Comparison of ENCODE assay signal across 28 cellular contexts in the genomic region with DNA sequence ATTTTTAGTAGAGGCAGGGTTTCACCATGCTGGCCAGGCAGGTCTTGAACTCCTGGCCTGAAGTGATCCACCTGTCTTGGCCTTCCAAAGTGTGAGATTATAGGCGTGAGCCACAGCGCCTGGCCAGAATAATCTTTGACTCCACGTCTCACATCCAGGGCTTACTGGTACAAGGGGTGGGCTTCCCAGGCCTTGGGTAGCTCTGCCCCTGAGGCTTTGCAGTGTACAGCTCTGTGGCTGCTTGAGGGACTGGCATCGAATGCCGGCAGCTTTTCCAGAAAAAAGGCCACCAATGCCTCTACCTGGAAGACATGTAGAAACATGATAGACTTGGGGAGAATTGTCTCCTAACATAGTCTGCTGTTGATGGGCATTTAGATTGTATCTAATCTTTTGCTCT.
"Had no signal": no experiment of that assay in that cellular context is flagged by ENCODE, and none has a peak within 500 bp of the region (broad histone marks: within the 10 kb centered on the region; RNA-seq: fewer than 3 reads in every experiment).

No MANE protein-coding gene starts in this region.

- H3K9me3 ChIP-seq: adrenal gland, body of pancreas, esophagus muscularis mucosa, gastroesophageal sphincter had no signal

- H3K4me1 Mint-ChIP-seq: activated naive CD8-positive, alpha-beta T cell treated with anti-CD3 and anti-CD28 coated beads for 36 hours; activated naive CD8-positive, alpha-beta T cell treated with anti-CD3 and anti-CD28 coated beads, Interleukin-2, amount 50 U/mL, for 24 hours had no signal

- H3K4me3 Mint-ChIP-seq: activated CD4-positive, alpha-beta T cell treated with anti-CD3 and anti-CD28 coated beads for 36 hours; activated CD8-positive, alpha-beta T cell treated with anti-CD3 and anti-CD28 coated beads for 36 hours; activated naive CD4-positive, alpha-beta T cell treated with anti-CD3 and anti-CD28 coated beads for 36 hours; activated naive CD4-positive, alpha-beta T cell treated with anti-CD3 and anti-CD28 coated beads, Interleukin-2, amount 50 U/mL, for 24 hours; activated naive CD8-positive, alpha-beta T cell treated with anti-CD3 and anti-CD28 coated beads for 36 hours; activated naive CD8-positive, alpha-beta T cell treated with anti-CD3 and anti-CD28 coated beads, Interleukin-2, amount 50 U/mL, for 24 hours; activated T-cell treated with anti-CD3 and anti-CD28 coated beads, Interleukin-2, amount 50 U/mL, for 4 hours; activated T-helper 1 cell treated with anti-CD3 and anti-CD28 coated beads, Interleukin-12 subunit alpha, Interleukin-12 subunit beta, Interleukin-2, Interleukin-4 antibody, amounts not matched to agents 30 ng/mL and 10 ng/mL and 1 ng/mL, durations not matched to agents 14 hours and 24 hours and 36 hours; effector memory CD8-positive, alpha-beta T cell had no signal

- H3K9me3 Mint-ChIP-seq: activated CD8-positive, alpha-beta T cell treated with anti-CD3 and anti-CD28 coated beads for 36 hours; activated naive CD4-positive, alpha-beta T cell treated with anti-CD3 and anti-CD28 coated beads for 36 hours; activated naive CD4-positive, alpha-beta T cell treated with anti-CD3 and anti-CD28 coated beads, Interleukin-2, amount 50 U/mL, for 24 hours; activated naive CD8-positive, alpha-beta T cell treated with anti-CD3 and anti-CD28 coated beads for 36 hours; activated naive CD8-positive, alpha-beta T cell treated with anti-CD3 and anti-CD28 coated beads, Interleukin-2, amount 50 U/mL, for 24 hours; activated T-cell treated with anti-CD3 and anti-CD28 coated beads, Interleukin-2, amount 50 U/mL, for 4 hours; activated T-helper 1 cell treated with anti-CD3 and anti-CD28 coated beads, Interleukin-12 subunit alpha, Interleukin-12 subunit beta, Interleukin-2, Interleukin-4 antibody, amounts not matched to agents 30 ng/mL and 10 ng/mL and 1 ng/mL, durations not matched to agents 14 hours and 24 hours and 36 hours; effector memory CD8-positive, alpha-beta T cell had no signal

- H3K4me3 ChIP-seq: adrenal gland, body of pancreas, esophagus muscularis mucosa, gastroesophageal sphincter had no signal

- H3K27ac ChIP-seq: adrenal gland, body of pancreas, esophagus muscularis mucosa, gastroesophageal sphincter had no signal

- H3K36me3 ChIP-seq: adrenal gland, esophagus muscularis mucosa, gastroesophageal sphincter had no signal

- DNase-seq: activated CD4-positive, alpha-beta T cell treated with anti-CD3 and anti-CD28 coated beads for 36 hours; activated CD4-positive, alpha-beta T cell treated with anti-CD3 and anti-CD28 coated beads, Interleukin-2, amount 50 U/mL, for 1 hour; activated CD4-positive, alpha-beta T cell treated with anti-CD3 and anti-CD28 coated beads, Interleukin-2, amount 50 U/mL, for 48 hours; activated CD4-positive, CD25-positive, alpha-beta regulatory T cell; activated CD4-positive, CD25-positive, alpha-beta regulatory T cell treated with anti-CD3 and anti-CD28 coated beads, Interleukin-2, amount 50 U/mL, for 72 hours; activated CD8-positive, alpha-beta memory T cell treated with anti-CD3 and anti-CD28 coated beads for 24 hours; activated CD8-positive, alpha-beta T cell treated with anti-CD3 and anti-CD28 coated beads for 36 hours; activated effector memory CD4-positive, alpha-beta T cell treated with anti-CD3 and anti-CD28 coated beads, Interleukin-2, amount 50 U/mL, for 16 hours; activated naive CD4-positive, alpha-beta T cell treated with anti-CD3 and anti-CD28 coated beads for 36 hours; activated naive CD8-positive, alpha-beta T cell treated with anti-CD3 and anti-CD28 coated beads for 36 hours; activated naive CD8-positive, alpha-beta T cell treated with anti-CD3 and anti-CD28 coated beads, Interleukin-2, amount 50 U/mL, for 24 hours; activated T-cell treated with anti-CD3 and anti-CD28 coated beads, Interleukin-2, amount 50 U/mL, for 4 hours; adrenal gland; amygdala; aorta; body of pancreas; caudate nucleus; cortex of kidney; dermis blood vessel endothelial cell; effector CD4-positive, alpha-beta T cell; effector memory CD8-positive, alpha-beta T cell; erythroblast; foreskin melanocyte; T-helper 2 cell had no signal

- H3K27me3 Mint-ChIP-seq: activated CD4-positive, alpha-beta T cell treated with anti-CD3 and anti-CD28 coated beads for 36 hours; activated CD8-positive, alpha-beta T cell treated with anti-CD3 and anti-CD28 coated beads for 36 hours; activated naive CD4-positive, alpha-beta T cell treated with anti-CD3 and anti-CD28 coated beads, Interleukin-2, amount 50 U/mL, for 24 hours; activated naive CD8-positive, alpha-beta T cell treated with anti-CD3 and anti-CD28 coated beads for 36 hours; activated naive CD8-positive, alpha-beta T cell treated with anti-CD3 and anti-CD28 coated beads, Interleukin-2, amount 50 U/mL, for 24 hours; effector memory CD8-positive, alpha-beta T cell had no signal

- H3K27me3 ChIP-seq: adrenal gland, body of pancreas, esophagus muscularis mucosa, gastroesophageal sphincter had no signal

- ATAC-seq: activated CD4-positive, alpha-beta T cell treated with anti-CD3 and anti-CD28 coated beads for 36 hours; activated CD8-positive, alpha-beta T cell treated with anti-CD3 and anti-CD28 coated beads for 36 hours; activated naive CD8-positive, alpha-beta T cell treated with anti-CD3 and anti-CD28 coated beads, Interleukin-2, amount 50 U/mL, for 24 hours; body of pancreas; effector memory CD8-positive, alpha-beta T cell; gastroesophageal sphincter had no signal

- H3K27ac Mint-ChIP-seq: activated CD8-positive, alpha-beta T cell treated with anti-CD3 and anti-CD28 coated beads for 36 hours; activated naive CD4-positive, alpha-beta T cell treated with anti-CD3 and anti-CD28 coated beads for 36 hours; activated naive CD8-positive, alpha-beta T cell treated with anti-CD3 and anti-CD28 coated beads for 36 hours; effector memory CD8-positive, alpha-beta T cell had no signal
